Comparison of ENCODE assay signal across 13 cellular contexts in genomic region chr2:200380139-200380561, GRCh38.
DNase-seq lines count a peak whose midpoint lies in the region; ATAC-seq and TF ChIP-seq lines count a peak whose summit lies in the region.
"Had no signal": no experiment of that assay in that cellular context is flagged by ENCODE, and none has a peak within 500 bp of the region (broad histone marks: within the 10 kb centered on the region; RNA-seq: fewer than 3 reads in every experiment).

No MANE protein-coding gene starts in this region.

- in situ Hi-C loops in mammary epithelial cell (cut with MboI; ENCODE audit: low sequenced_read_pairs in 2 of 2) = no loop called here

- peaks cover 47% of the 10 kb centered on the region for H3K4me1 ChIP-seq in mammary epithelial cell (ENCODE audit: insufficient read depth, low read length)
- H3K4me1 ChIP-seq in mucosa of stomach (ENCODE audit: control insufficient read depth, insufficient read depth, low read length) = peaks cover 49% of the 10 kb centered on the region

- intact Hi-C loops in Calu3 (cut with micrococcal nuclease; ENCODE audit: unreplicated experiment) = no loop called here
- intact Hi-C loops in mammary epithelial cell (cut with micrococcal nuclease) = no loop called here

- BruUV-seq in Calu3 (replicated peaks; lab: Mats Ljungman, UMichigan) (no TSS peak), mammary epithelial cell (replicated peaks; lab: Mats Ljungman, UMichigan) (no TSS peak)

- H3K4me2 ChIP-seq in mammary epithelial cell (ENCODE audit: insufficient read depth, low read depth, low read length) = peak overlapping the region; percentile 66

- H3K79me2 ChIP-seq in mammary epithelial cell (ENCODE audit: insufficient read depth, low read length) = peaks cover 81% of the 10 kb centered on the region

- peak overlapping the region; percentile 20 for H3K9ac ChIP-seq in mammary epithelial cell (ENCODE audit: insufficient read depth, low read length)
- peak overlapping the region; percentile 77 for H3K9ac ChIP-seq in mucosa of stomach (ENCODE audit: low read length)

- no peaks in the 10 kb centered on the region for H3K36me3 ChIP-seq in mammary epithelial cell (ENCODE audit: insufficient read depth, low read length)
- no peaks in the 10 kb centered on the region for H3K36me3 ChIP-seq in mucosa of stomach (ENCODE audit: control insufficient read depth, insufficient read depth, low read length)
- H3K36me3 ChIP-seq: esophagus muscularis mucosa had no signal

- peak overlapping the region; percentile 93 for H3K27ac Mint-ChIP-seq in Calu3 (ENCODE audit: unreplicated experiment)
- H3K27ac Mint-ChIP-seq in activated naive CD4-positive, alpha-beta T cell treated with anti-CD3 and anti-CD28 coated beads, Interleukin-2, amount 10 ng/mL, durations not matched to agents 7 days and 5 days = no peak overlapping the region
- H3K27ac Mint-ChIP-seq: activated T-helper 2 cell treated with anti-CD3 and anti-CD28 coated beads, Interferon-gamma antibody, Interleukin-2, Interleukin-4, amounts not matched to agents 10 μg/mL and 5 μg/mL and 100 μg/mL, durations not matched to agents 14 hours and 24 hours and 36 hours had no signal

- H3K27me3 ChIP-seq in mammary epithelial cell (ENCODE audit: insufficient read depth, low read length) (no peaks in the 10 kb centered on the region), mucosa of stomach (ENCODE audit: control insufficient read depth, insufficient read depth, low read length) (no peaks in the 10 kb centered on the region)
- H3K27me3 ChIP-seq: esophagus muscularis mucosa had no signal

- dilution Hi-C loops in mammary epithelial cell (cut with HindIII; ENCODE audit: low sequenced_read_pairs) = no loop called here

- no peak overlapping the region for H3K4me3 ChIP-seq in mammary epithelial cell (replicated peaks in 1 of 3; ENCODE audit: insufficient read depth in 1 of 3, low read depth in 2 of 3, low read length in 3 of 3)
- no peak overlapping the region for H3K4me3 ChIP-seq in mucosa of stomach (ENCODE audit: low read length)
- H3K4me3 ChIP-seq: esophagus muscularis mucosa, mucosa of descending colon had no signal

- ATAC-seq in HG02798 (IDR thresholded peaks at IDR 0.05; ENCODE audit: poor library complexity, unreplicated experiment) = no peak
- ATAC-seq: mucosa of descending colon had no signal

- CTCF ChIA-PET in Calu3 (lab: Charles Lee) (interaction anchor here (1.2 kb wide), 1 partner anchor 28 kb away, joined by 3 read pairs; no protein-coding TSS in a partner anchor), mammary epithelial cell (lab: Charles Lee; ENCODE audit: low non-redundant PET) (no interaction called here)
- CTCF ChIA-PET in activated naive CD4-positive, alpha-beta T cell treated with anti-CD3 and anti-CD28 coated beads, Interleukin-2, amount 10 ng/mL, durations not matched to agents 7 days and 5 days (lab: Charles Lee) = interaction anchor here (0.8 to 0.9 kb wide), 2 partner anchors 8 to 146 kb away, joined by 3 read pairs; no protein-coding TSS in a partner anchor

- TF ChIP-seq CTCF in Calu3 (IDR thresholded peaks at IDR 0.05; ENCODE audit: unreplicated experiment) = no peak
- no peak for TF ChIP-seq CTCF in mammary epithelial cell (conservative IDR thresholded peaks at IDR 0.05 in 1 of 2, IDR thresholded peaks at IDR 0.05 in 1 of 2; ENCODE audit: extremely low read depth in 1 of 2, insufficient read depth in 1 of 2, low read depth in 1 of 2, low read length in 2 of 2)

- DNase-seq in Calu3 (no peak), NCI-H1092 (lab: John Stamatoyannopoulos, UW) (peak; percentile 10), mammary epithelial cell (no peak), HCEC 1CT (no peak), hepatic stellate cell (ENCODE audit: low spot score) (no peak)
- DNase-seq in activated naive CD4-positive, alpha-beta T cell treated with anti-CD3 and anti-CD28 coated beads, Interleukin-2, amount 10 ng/mL, durations not matched to agents 7 days and 5 days = no peak
- DNase-seq: DND-41; mucosa of descending colon; stimulated activated CD4-positive, alpha-beta T cell treated with anti-CD3 and anti-CD28 coated beads, Interleukin-4, amount 100 ng/mL, for 4 hours had no signal

- no peaks in the 10 kb centered on the region for H3K9me3 Mint-ChIP-seq in Calu3 (ENCODE audit: low read depth, unreplicated experiment)
- H3K9me3 Mint-ChIP-seq in activated naive CD4-positive, alpha-beta T cell treated with anti-CD3 and anti-CD28 coated beads, Interleukin-2, amount 10 ng/mL, durations not matched to agents 7 days and 5 days = no peaks in the 10 kb centered on the region
- H3K9me3 Mint-ChIP-seq: activated T-helper 2 cell treated with anti-CD3 and anti-CD28 coated beads, Interferon-gamma antibody, Interleukin-2, Interleukin-4, amounts not matched to agents 10 μg/mL and 5 μg/mL and 100 μg/mL, durations not matched to agents 14 hours and 24 hours and 36 hours had no signal

- no peak overlapping the region for H2AFZ ChIP-seq in mammary epithelial cell (ENCODE audit: low read depth, low read length)

- whole genome bisulfite sequencing in mammary epithelial cell (ENCODE audit: low coverage, missing lambda C conversion rate) = 90% methylated on average over 6 of the region's 6 CpGs

- no peaks in the 10 kb centered on the region for H3K27me3 Mint-ChIP-seq in Calu3 (ENCODE audit: unreplicated experiment)
- H3K27me3 Mint-ChIP-seq in activated naive CD4-positive, alpha-beta T cell treated with anti-CD3 and anti-CD28 coated beads, Interleukin-2, amount 10 ng/mL, durations not matched to agents 7 days and 5 days = no peaks in the 10 kb centered on the region

- H3K4me1 Mint-ChIP-seq in Calu3 (ENCODE audit: low read depth, unreplicated experiment) = peaks cover 81% of the 10 kb centered on the region
- peaks cover 70% of the 10 kb centered on the region for H3K4me1 Mint-ChIP-seq in activated naive CD4-positive, alpha-beta T cell treated with anti-CD3 and anti-CD28 coated beads, Interleukin-2, amount 10 ng/mL, durations not matched to agents 7 days and 5 days

- H3K9me3 ChIP-seq in mammary epithelial cell (replicated peaks; ENCODE audit: insufficient read depth, low read length) = no peaks in the 10 kb centered on the region
- H3K9me3 ChIP-seq in mucosa of stomach (ENCODE audit: control insufficient read depth, low read length) = no peaks in the 10 kb centered on the region
- H3K9me3 ChIP-seq: esophagus muscularis mucosa, mucosa of descending colon had no signal

- peaks cover 59% of the 10 kb centered on the region for H3K36me3 Mint-ChIP-seq in Calu3 (ENCODE audit: insufficient read depth, unreplicated experiment)
- H3K36me3 Mint-ChIP-seq in activated naive CD4-positive, alpha-beta T cell treated with anti-CD3 and anti-CD28 coated beads, Interleukin-2, amount 10 ng/mL, durations not matched to agents 7 days and 5 days = no peaks in the 10 kb centered on the region

- H3K27ac ChIP-seq in mammary epithelial cell (ENCODE audit: insufficient read depth, low read depth, low read length) = peak overlapping the region; percentile 75

- no peaks in the 10 kb centered on the region for H4K20me1 ChIP-seq in mammary epithelial cell (ENCODE audit: insufficient read depth, low read length)

- peak overlapping the region; percentile 79 for H3K4me3 Mint-ChIP-seq in Calu3 (ENCODE audit: low read depth, unreplicated experiment)
- no peak overlapping the region for H3K4me3 Mint-ChIP-seq in activated naive CD4-positive, alpha-beta T cell treated with anti-CD3 and anti-CD28 coated beads, Interleukin-2, amount 10 ng/mL, durations not matched to agents 7 days and 5 days
